ENCODE assay signal across 16 cellular contexts in the genomic region with DNA sequence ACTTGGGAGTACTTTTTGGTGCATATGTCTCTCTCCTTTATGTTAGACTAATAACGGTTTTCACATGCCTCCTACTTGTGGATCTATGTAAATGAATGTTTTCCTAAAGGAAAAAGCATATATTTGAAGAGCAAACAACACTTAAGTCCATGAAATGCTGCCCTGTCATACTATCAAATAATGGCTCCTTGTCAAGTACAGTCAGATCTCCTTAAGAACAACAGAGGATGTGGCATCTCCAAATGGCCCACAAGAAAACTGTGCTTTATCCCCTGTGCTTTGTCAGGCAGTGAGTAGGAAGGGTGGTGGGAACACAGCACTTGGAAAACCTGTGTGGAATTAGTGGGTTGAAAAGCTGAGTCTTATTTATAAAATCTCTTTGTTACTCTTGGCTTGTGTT.
DNase-seq lines count a peak whose midpoint lies in the region; ATAC-seq and TF ChIP-seq lines count a peak whose summit lies in the region.
"Had no signal": no experiment of that assay in that cellular context is flagged by ENCODE, and none has a peak within 500 bp of the region (broad histone marks: within the 10 kb centered on the region; RNA-seq: fewer than 3 reads in every experiment).

No MANE protein-coding gene starts in this region.

- TF ChIP-seq POLR2A in gastrocnemius medialis (IDR thresholded peaks at IDR 0.05), result no peak

- DNase-seq in right atrium auricular region (ENCODE audit: low spot score) (no peak), heart right ventricle (no peak), cerebellar cortex (ENCODE audit: low spot score) (peak; percentile 5), gastrocnemius medialis (no peak)
- DNase-seq: Calu3; CD4-positive, alpha-beta T cell; DMS 273 treated with DMSO at 0.1 percent for 48 hours; DMS79 treated with DMSO at 0.1 percent for 48 hours; EL; GDM1; GM23248 had no signal

- H3K36me3 Mint-ChIP-seq in stimulated activated memory B cell treated with anti-CD40 and anti-IgM and Interleukin-4, amounts not matched to agents 10 μg/mL and 1 μg/mL and 100 μg/mL, for 72 hours, result peaks cover 25% of the 10 kb centered on the region

- H3K36me3 ChIP-seq in right atrium auricular region, result no peaks in the 10 kb centered on the region
- no peaks in the 10 kb centered on the region for H3K36me3 ChIP-seq in heart right ventricle
- no peaks in the 10 kb centered on the region for H3K36me3 ChIP-seq in gastrocnemius medialis

- intact Hi-C loops in heart right ventricle (cut with DNase I), result no loop called here
- intact Hi-C loops in gastrocnemius medialis (cut with DNase I; ENCODE audit: low total_unique reads), result no loop called here

- H3K27ac ChIP-seq in right atrium auricular region (peak overlapping the region; percentile 43 to 49), heart right ventricle (peak overlapping the region in 3 of 10 donors; percentile 2 to 17 (median 4)), gastrocnemius medialis (peak overlapping the region in 3 of 4 donors; percentile 9 to 74 (median 33))
- H3K27ac ChIP-seq: GM23248 had no signal

- no peaks in the 10 kb centered on the region for H3K27me3 ChIP-seq in right atrium auricular region
- H3K27me3 ChIP-seq in heart right ventricle, result no peaks in the 10 kb centered on the region
- no peaks in the 10 kb centered on the region for H3K27me3 ChIP-seq in gastrocnemius medialis

- WGBS in heart right ventricle, 2 donors, result 63 to 68% methylated on average over 1 of the region's 1 CpG

- ATAC-seq in heart right ventricle, result no peak
- ATAC-seq in gastrocnemius medialis, result no peak
- ATAC-seq in stimulated activated memory B cell treated with anti-CD40 and anti-IgM and Interleukin-4, amounts not matched to agents 10 μg/mL and 1 μg/mL and 100 μg/mL, for 72 hours, result no peak
- no peak for ATAC-seq in GM19395 (IDR thresholded peaks at IDR 0.05; ENCODE audit: unreplicated experiment)
- ATAC-seq in HG03442 (IDR thresholded peaks at IDR 0.05; ENCODE audit: unreplicated experiment), result no peak
- ATAC-seq: HCT116 had no signal

- H3K27ac Mint-ChIP-seq in stimulated activated memory B cell treated with anti-CD40 and anti-IgM and Interleukin-4, amounts not matched to agents 10 μg/mL and 1 μg/mL and 100 μg/mL, for 72 hours, result no peak overlapping the region
- H3K27ac Mint-ChIP-seq: B cell; CD4-positive, alpha-beta T cell had no signal

- H3K27me3 Mint-ChIP-seq in stimulated activated memory B cell treated with anti-CD40 and anti-IgM and Interleukin-4, amounts not matched to agents 10 μg/mL and 1 μg/mL and 100 μg/mL, for 72 hours, result no peaks in the 10 kb centered on the region
- H3K27me3 Mint-ChIP-seq: B cell; CD4-positive, alpha-beta T cell had no signal

- H3K4me3 Mint-ChIP-seq in stimulated activated memory B cell treated with anti-CD40 and anti-IgM and Interleukin-4, amounts not matched to agents 10 μg/mL and 1 μg/mL and 100 μg/mL, for 72 hours, result no peak overlapping the region
- H3K4me3 Mint-ChIP-seq: B cell; CD4-positive, alpha-beta T cell had no signal

- in situ Hi-C loops in gastrocnemius medialis (cut with MboI; ENCODE audit: low sequenced_read_pairs in 4 of 4), result no loop called here

- no peak for TF ChIP-seq CTCF in right atrium auricular region (IDR thresholded peaks at IDR 0.05)
- no peak for TF ChIP-seq CTCF in heart right ventricle (IDR thresholded peaks at IDR 0.05)
- no peak for TF ChIP-seq CTCF in gastrocnemius medialis (IDR thresholded peaks at IDR 0.05 in 4 of 5, conservative IDR thresholded peaks at IDR 0.05 in 1 of 5)

- H3K4me3 ChIP-seq in right atrium auricular region (no peak overlapping the region), heart right ventricle (no peak overlapping the region), gastrocnemius medialis (no peak overlapping the region)
- H3K4me3 ChIP-seq: GM23248 had no signal

- peaks cover 10% of the 10 kb centered on the region for H3K4me1 Mint-ChIP-seq in stimulated activated memory B cell treated with anti-CD40 and anti-IgM and Interleukin-4, amounts not matched to agents 10 μg/mL and 1 μg/mL and 100 μg/mL, for 72 hours

- no peaks in the 10 kb centered on the region for H3K9me3 ChIP-seq in right atrium auricular region
- H3K9me3 ChIP-seq in heart right ventricle, result no peaks in the 10 kb centered on the region
- H3K9me3 ChIP-seq in gastrocnemius medialis, result no peaks in the 10 kb centered on the region

- H3K9me3 Mint-ChIP-seq in stimulated activated memory B cell treated with anti-CD40 and anti-IgM and Interleukin-4, amounts not matched to agents 10 μg/mL and 1 μg/mL and 100 μg/mL, for 72 hours, result no peaks in the 10 kb centered on the region
- H3K9me3 Mint-ChIP-seq: CD4-positive, alpha-beta T cell had no signal

- H3K4me1 ChIP-seq in right atrium auricular region (peaks cover 0 to 17% of the 10 kb centered on the region in 2 donors), heart right ventricle (peaks cover 0 to 14% (median 10%) of the 10 kb centered on the region in 9 donors), gastrocnemius medialis (peaks cover 13 to 16% of the 10 kb centered on the region in 2 donors)
